ENCODE assay signal across 35 cellular contexts in the genomic region with DNA sequence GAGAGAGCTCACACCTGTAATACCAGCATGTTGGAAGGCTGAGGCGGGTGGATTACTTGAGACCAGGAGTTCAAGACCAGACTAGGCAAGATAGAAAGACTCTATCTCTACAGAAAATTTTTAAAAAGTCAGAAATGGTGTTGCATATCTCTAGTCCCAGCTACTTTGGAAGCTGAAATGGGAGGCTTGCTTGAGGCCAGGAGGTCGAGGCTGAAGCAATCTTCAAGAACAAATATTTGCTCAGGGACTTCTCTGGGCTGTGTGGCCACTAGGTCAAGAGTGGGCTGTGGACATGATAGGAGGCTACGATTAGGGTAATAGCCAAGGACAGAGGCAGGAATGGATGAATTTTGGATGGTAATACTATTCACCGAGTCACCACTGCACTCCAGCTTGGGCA.
DNase-seq lines count a peak whose midpoint lies in the region; ATAC-seq, FAIRE-seq and TF ChIP-seq lines count a peak whose summit lies in the region.
"Had no signal": no experiment of that assay in that cellular context is flagged by ENCODE, and none has a peak within 500 bp of the region (broad histone marks: within the 10 kb centered on the region; RNA-seq: fewer than 3 reads in every experiment).

No MANE protein-coding gene starts in this region.

- no peaks in the 10 kb centered on the region for H3K79me1 ChIP-seq in mesendoderm (ENCODE audit: low read length)

- H3K56ac ChIP-seq in mesendoderm (ENCODE audit: low read length) = no peak overlapping the region

- H3K27me3 ChIP-seq in HepG2 (ENCODE audit: control insufficient read depth in 1 of 2, insufficient read depth in 2 of 2, low read length in 2 of 2) (no peaks in the 10 kb centered on the region), right lobe of liver (no peaks in the 10 kb centered on the region), testis (no peaks in the 10 kb centered on the region), mesendoderm (ENCODE audit: insufficient read depth, low read length, poor library complexity) (no peaks in the 10 kb centered on the region)
- H3K27me3 ChIP-seq: BE2C; BLaER1; BLaER1 treated with 17β-estradiol and CSF1 and Interleukin-3, amounts not matched to agents 10 nM and 100 nM had no signal

- no peak overlapping the region for H3K4me3 Mint-ChIP-seq in WTC11
- H3K4me3 Mint-ChIP-seq: B cell; CD14-positive monocyte; CD4-positive, alpha-beta memory T cell; CD4-positive, alpha-beta T cell; CD4-positive, CD25-positive, alpha-beta regulatory T cell; CD8-positive, alpha-beta memory T cell; CD8-positive, alpha-beta T cell had no signal

- H3K4me2 ChIP-seq in HepG2 (ENCODE audit: low read depth, low read length) (peak overlapping the region; percentile 68), mesendoderm (ENCODE audit: low read length) (no peak overlapping the region)
- H3K4me2 ChIP-seq: A549; BLaER1; BLaER1 treated with 17β-estradiol and CSF1 and Interleukin-3, amounts not matched to agents 10 nM and 100 nM had no signal

- POLR2A ChIA-PET in HepG2 (lab: Yijun Ruan, JAX) = interaction anchor here (0.6 to 5.6 kb wide), 18 partner anchors 11 to 137 kb away, joined by 3 to 52 read pairs (median 4); a partner anchor contains a TSS
- POLR2A ChIA-PET in WTC11 (lab: Charles Lee) = no interaction called here

- no peak overlapping the region for H4K8ac ChIP-seq in mesendoderm (ENCODE audit: low read depth, low read length)

- ATAC-seq in HepG2 = no peak
- ATAC-seq in right lobe of liver = no peak
- ATAC-seq in WTC11 = no peak
- no peak for ATAC-seq in GM21390 (IDR thresholded peaks at IDR 0.05; ENCODE audit: unreplicated experiment)
- ATAC-seq: A549; CD8-positive, alpha-beta T cell had no signal

- peaks cover 5% of the 10 kb centered on the region for H3K27me3 Mint-ChIP-seq in WTC11 (ENCODE audit: low read depth)
- H3K27me3 Mint-ChIP-seq: B cell; CD4-positive, alpha-beta T cell; CD4-positive, CD25-positive, alpha-beta regulatory T cell had no signal

- peak overlapping the region; percentile 94 for H3K27ac ChIP-seq in HepG2 (ENCODE audit: extremely low read length, insufficient read depth, low read length)
- H3K27ac ChIP-seq in right lobe of liver = no peak overlapping the region
- H3K27ac ChIP-seq in testis = peak overlapping the region; percentile 42 to 67
- H3K27ac ChIP-seq in mesendoderm (ENCODE audit: low read depth, low read length) = no peak overlapping the region
- H3K27ac ChIP-seq: 22Rv1; A549; BLaER1; BLaER1 treated with 17β-estradiol and CSF1 and Interleukin-3, amounts not matched to agents 10 nM and 100 nM; C4-2B had no signal

- H2AFZ ChIP-seq in HepG2 (ENCODE audit: low read length) = no peak overlapping the region

- H3K4me1 ChIP-seq in HepG2 (ENCODE audit: insufficient read depth, low read length) (peaks cover 93% of the 10 kb centered on the region), right lobe of liver (no peaks in the 10 kb centered on the region), testis (peaks cover 84% of the 10 kb centered on the region), mesendoderm (ENCODE audit: control insufficient read depth, low read depth, low read length) (no peaks in the 10 kb centered on the region)
- H3K4me1 ChIP-seq: A549; BE2C; BLaER1; BLaER1 treated with 17β-estradiol and CSF1 and Interleukin-3, amounts not matched to agents 10 nM and 100 nM; Caco-2 had no signal

- no peak overlapping the region for H3K4ac ChIP-seq in mesendoderm (ENCODE audit: low read depth, low read length)

- no peaks in the 10 kb centered on the region for H3K36me3 ChIP-seq in HepG2 (replicated peaks in 1 of 2; ENCODE audit: control insufficient read depth in 1 of 2, insufficient read depth in 2 of 2, low read length in 2 of 2)
- H3K36me3 ChIP-seq in right lobe of liver = no peaks in the 10 kb centered on the region
- H3K36me3 ChIP-seq in testis (ENCODE audit: low read depth, missing control alignments) = no peaks in the 10 kb centered on the region
- H3K36me3 ChIP-seq in mesendoderm (ENCODE audit: control insufficient read depth, insufficient read depth, low read length) = no peaks in the 10 kb centered on the region
- H3K36me3 ChIP-seq: BE2C; BLaER1; BLaER1 treated with 17β-estradiol and CSF1 and Interleukin-3, amounts not matched to agents 10 nM and 100 nM had no signal

- no peak; a peak in 1 of 4 replicates for TF ChIP-seq POLR2A in HepG2 (IDR thresholded peaks at IDR 0.05; ENCODE audit: insufficient read depth in 1 of 2, low read depth in 2 of 2, low read length in 2 of 2)
- no peak for TF ChIP-seq POLR2A in right lobe of liver (IDR thresholded peaks at IDR 0.05)
- TF ChIP-seq POLR2A in testis (IDR thresholded peaks at IDR 0.05) = no peak

- DNase-seq in HepG2 (ENCODE audit: low spot score) (peak; percentile 72), right lobe of liver (no peak), WTC11 (ENCODE audit: low spot score) (no peak), testis (no peak), mesendoderm (no peak)
- DNase-seq: 8988T; ACHN; AML-193; BE2C; C1 segment of cervical spinal cord; Caco-2; Calu3; CD4-positive, alpha-beta memory T cell; CD4-positive, alpha-beta T cell; CD4-positive, CD25-positive, alpha-beta regulatory T cell; CD8-positive, alpha-beta memory T cell; CD8-positive, alpha-beta T cell; COR-L47; DMS 273 treated with DMSO at 0.1 percent for 48 hours; DMS153; DMS53; DMS79; DMS79 treated with DMSO at 0.1 percent for 48 hours; DND-41; EL had no signal

- H2AK5ac ChIP-seq in mesendoderm (ENCODE audit: low read length) = no peak overlapping the region

- peak overlapping the region in 1 of 3 experiments; percentile 12; a peak in 1 of 6 replicates for H3K4me3 ChIP-seq in HepG2 (replicated peaks in 1 of 3; ENCODE audit: insufficient read depth in 1 of 3, low read depth in 2 of 3, low read length in 3 of 3)
- no peak overlapping the region for H3K4me3 ChIP-seq in right lobe of liver
- no peak overlapping the region for H3K4me3 ChIP-seq in testis
- H3K4me3 ChIP-seq in mesendoderm (ENCODE audit: low read length) = no peak overlapping the region
- H3K4me3 ChIP-seq: A549; BLaER1; BLaER1 treated with 17β-estradiol and CSF1 and Interleukin-3, amounts not matched to agents 10 nM and 100 nM had no signal

- no peak for TF ChIP-seq RAD21 in HepG2 (CRISPR knock-in tag; IDR thresholded peaks at IDR 0.05)

- in situ Hi-C loops in HepG2 (cut with HindIII; ENCODE audit: extremely low pct_ligation_motif_present, low pct_unique_long_range_greater_than_20kb) = no loop called here

- TF ChIP-seq EP300 in HepG2 (IDR thresholded peaks at IDR 0.05; ENCODE audit: low read depth in 2 of 2, low read length in 2 of 2) = peak in 1 of 2 experiments; percentile 95; a peak in 2 of 4 replicates
- TF ChIP-seq EP300 in HepG2 (CRISPR knock-in tag; IDR thresholded peaks at IDR 0.05; ENCODE audit: borderline replicate concordance) = peak; percentile 81; the same call in 1 of the 2 replicates

- H3K18ac ChIP-seq in mesendoderm (ENCODE audit: low read length) = no peak overlapping the region

- H3K9me3 Mint-ChIP-seq in WTC11 = peaks cover 70% of the 10 kb centered on the region

- 10% methylated on average over 4 of the region's 4 CpGs for WGBS in HepG2 (ENCODE audit: low lambda C conversion rate)
- 26% methylated on average over 4 of the region's 4 CpGs for WGBS in right lobe of liver (ENCODE audit: insufficient coverage, low coverage, low lambda C conversion rate, missing lambda C conversion rate)
- 31 to 71% methylated on average over 4 of the region's 4 CpGs for WGBS in testis, 2 donors
- WGBS in mesendoderm (ENCODE audit: extremely low coverage, insufficient coverage, low lambda C conversion rate) = no CpG with 5 or more reads among the region's 4 CpGs

- no peak overlapping the region for H2BK120ac ChIP-seq in mesendoderm (ENCODE audit: low read depth, low read length)

- intact Hi-C loops in HepG2 (cut with micrococcal nuclease; ENCODE audit: unreplicated experiment) (loop anchor here (5.0 to 10.0 kb wide), 2 partner anchors 44 to 61 kb away; no protein-coding TSS in a partner anchor), right lobe of liver (cut with DNase I) (no loop called here), testis (cut with DNase I; ENCODE audit: low total_unique reads) (no loop called here)

- CTCF ChIA-PET in HepG2 (lab: Yijun Ruan, JAX; ENCODE audit: low intra/inter-chr PET ratio, low total read pairs) (no interaction called here), WTC11 (lab: Charles Lee) (no interaction called here)

- H3K36me3 Mint-ChIP-seq in WTC11 = peaks cover 61% of the 10 kb centered on the region
- H3K36me3 Mint-ChIP-seq: CD14-positive monocyte; CD4-positive, CD25-positive, alpha-beta regulatory T cell; CD8-positive, alpha-beta memory T cell; CD8-positive, alpha-beta T cell had no signal

- no peak overlapping the region for H3K23ac ChIP-seq in mesendoderm (ENCODE audit: low read length)

- FAIRE-seq in HepG2 (lab: Jason Lieb, UNC) = peak; percentile 71
- FAIRE-seq: A204.1, A549, D721Med had no signal

- H3K27ac Mint-ChIP-seq in WTC11 = no peak overlapping the region
- H3K27ac Mint-ChIP-seq: B cell; CD14-positive monocyte; CD4-positive, alpha-beta memory T cell; CD4-positive, alpha-beta T cell; CD4-positive, CD25-positive, alpha-beta regulatory T cell; CD8-positive, alpha-beta memory T cell; CD8-positive, alpha-beta T cell had no signal

- H3K9ac ChIP-seq in HepG2 (ENCODE audit: insufficient read depth, low read depth, low read length) (peak overlapping the region; percentile 68), mesendoderm (ENCODE audit: low read length) (no peak overlapping the region)
- H3K9ac ChIP-seq: BLaER1; BLaER1 treated with 17β-estradiol and CSF1 and Interleukin-3, amounts not matched to agents 10 nM and 100 nM had no signal

- BruUV-seq in HepG2 (replicated peaks; lab: Mats Ljungman, UMichigan) = no TSS peak

- H4K5ac ChIP-seq in mesendoderm (ENCODE audit: low read length) = no peak overlapping the region

- TF ChIP-seq CTCF in HepG2 (CRISPR knock-in tag; IDR thresholded peaks at IDR 0.05) = no peak
- TF ChIP-seq CTCF in right lobe of liver (IDR thresholded peaks at IDR 0.05) = no peak
- TF ChIP-seq CTCF in WTC11 (IDR thresholded peaks at IDR 0.05) = no peak
- TF ChIP-seq CTCF in testis (IDR thresholded peaks at IDR 0.05) = no peak

- H3K9me3 ChIP-seq in HepG2 (ENCODE audit: low read length) (no peaks in the 10 kb centered on the region), right lobe of liver (no peaks in the 10 kb centered on the region), testis (no peaks in the 10 kb centered on the region)
- H3K9me3 ChIP-seq: BE2C, BLaER1 had no signal

- no peak overlapping the region for H2BK5ac ChIP-seq in mesendoderm (ENCODE audit: low read length)

- no peaks in the 10 kb centered on the region for H4K20me1 ChIP-seq in HepG2 (ENCODE audit: insufficient read depth, low read length)
- H4K20me1 ChIP-seq: BLaER1; BLaER1 treated with 17β-estradiol and CSF1 and Interleukin-3, amounts not matched to agents 10 nM and 100 nM had no signal

- no peak overlapping the region for H2BK15ac ChIP-seq in mesendoderm (replicated peaks; ENCODE audit: low read depth)

- no peaks in the 10 kb centered on the region for H3K79me2 ChIP-seq in HepG2 (ENCODE audit: insufficient read depth, low read length)
- H3K79me2 ChIP-seq in mesendoderm (ENCODE audit: control insufficient read depth, insufficient read depth, low read length) = no peaks in the 10 kb centered on the region

- H3K4me1 Mint-ChIP-seq in WTC11 = no peaks in the 10 kb centered on the region
- H3K4me1 Mint-ChIP-seq: B cell; CD14-positive monocyte; CD4-positive, alpha-beta memory T cell; CD4-positive, CD25-positive, alpha-beta regulatory T cell; CD8-positive, alpha-beta memory T cell had no signal

TF ChIP-seq in WTC11, 78 proteins besides CTCF, POLR2A, EP300 and RAD21 (continues in another document):
- peak; percentile 64; the same call in 1 of the 2 replicates for TF ChIP-seq GABPB1 (CRISPR knock-in tag; IDR thresholded peaks at IDR 0.05)

Comparison
In these comparisons a context has a peak if more than half of its experiments do, and no peak if none do; other contexts are left out.
1. H3K27ac ChIP-seq: peak in HepG2 (single experiment) and testis (2 of 2); none in right lobe of liver (0 of 3) and mesendoderm (single experiment).